In genomic region chr1:225349826-225350225, GRCh38 we compare ENCODE assay signal across 16 cellular contexts.
A peak's percentile ranks its signal among the peaks of the same experiment; 100 is the strongest.
DNase-seq lines count a peak whose midpoint lies in the region; ATAC-seq and TF ChIP-seq lines count a peak whose summit lies in the region.
"Had no signal": no experiment of that assay in that cellular context is flagged by ENCODE, and none has a peak within 500 bp of the region (broad histone marks: within the 10 kb centered on the region; RNA-seq: fewer than 3 reads in every experiment).

No MANE protein-coding gene starts in this region.

- peaks cover 28% of the 10 kb centered on the region for H3K4me1 Mint-ChIP-seq in MCF 10A (ENCODE audit: insufficient read depth, unreplicated experiment)
- H3K4me1 Mint-ChIP-seq: CD4-positive, CD25-positive, alpha-beta regulatory T cell had no signal

- ATAC-seq in foreskin keratinocyte: peak; percentile 91
- no peak for ATAC-seq in HG02852 (IDR thresholded peaks at IDR 0.05; ENCODE audit: unreplicated experiment)

- no peaks in the 10 kb centered on the region for H3K4me1 ChIP-seq in breast epithelium
- peaks cover 16% of the 10 kb centered on the region for H3K4me1 ChIP-seq in mammary epithelial cell (ENCODE audit: insufficient read depth, low read length)
- peaks cover 21% of the 10 kb centered on the region for H3K4me1 ChIP-seq in foreskin keratinocyte

- H3K9me3 ChIP-seq in breast epithelium (peaks cover 0 to 8% of the 10 kb centered on the region in 2 donors), mammary epithelial cell (replicated peaks; ENCODE audit: insufficient read depth, low read length) (no peaks in the 10 kb centered on the region)

- H3K4me2 ChIP-seq in mammary epithelial cell (ENCODE audit: insufficient read depth, low read depth, low read length): peak overlapping the region; percentile 25
- H3K4me2 ChIP-seq: BLaER1 treated with 17β-estradiol and CSF1 and Interleukin-3, amounts not matched to agents 10 nM and 100 nM had no signal

- H4K20me1 ChIP-seq in mammary epithelial cell (ENCODE audit: insufficient read depth, low read length): no peaks in the 10 kb centered on the region
- H4K20me1 ChIP-seq: BLaER1 treated with 17β-estradiol and CSF1 and Interleukin-3, amounts not matched to agents 10 nM and 100 nM had no signal

- H3K36me3 ChIP-seq in breast epithelium: no peaks in the 10 kb centered on the region
- no peaks in the 10 kb centered on the region for H3K36me3 ChIP-seq in mammary epithelial cell (ENCODE audit: insufficient read depth, low read length)
- H3K36me3 ChIP-seq: BLaER1 treated with 17β-estradiol and CSF1 and Interleukin-3, amounts not matched to agents 10 nM and 100 nM had no signal

- H3K4me3 Mint-ChIP-seq in MCF 10A (ENCODE audit: unreplicated experiment): no peak overlapping the region
- H3K4me3 Mint-ChIP-seq: CD4-positive, CD25-positive, alpha-beta regulatory T cell; HFFc6 had no signal

- POLR2A ChIA-PET in MCF 10A (lab: Yijun Ruan, JAX): interaction anchor here (0.6 to 2.5 kb wide), 5 partner anchors 27 to 512 kb away, joined by 3 to 22 read pairs (median 3); partner anchors contain the start of gene LBR

- peak overlapping the region; percentile 8 for H2AFZ ChIP-seq in mammary epithelial cell (ENCODE audit: low read depth, low read length)

- CTCF ChIA-PET in MCF 10A (lab: Yijun Ruan, JAX) (interaction anchor here (0.6 to 2.2 kb wide), 5 partner anchors 10 to 532 kb away, joined by 3 to 16 read pairs (median 3); no protein-coding TSS in a partner anchor), mammary epithelial cell (lab: Charles Lee; ENCODE audit: low non-redundant PET) (no interaction called here)

- H3K4me3 ChIP-seq in breast epithelium: no peak overlapping the region
- no peak overlapping the region for H3K4me3 ChIP-seq in mammary epithelial cell (replicated peaks in 1 of 3; ENCODE audit: insufficient read depth in 1 of 3, low read depth in 2 of 3, low read length in 3 of 3)
- H3K4me3 ChIP-seq: BLaER1 treated with 17β-estradiol and CSF1 and Interleukin-3, amounts not matched to agents 10 nM and 100 nM had no signal

- peak overlapping the region; percentile 63 for H3K27ac Mint-ChIP-seq in MCF 10A (ENCODE audit: low read depth, unreplicated experiment)
- H3K27ac Mint-ChIP-seq: CD4-positive, CD25-positive, alpha-beta regulatory T cell; HFFc6 had no signal

- no peaks in the 10 kb centered on the region for H3K79me2 ChIP-seq in mammary epithelial cell (ENCODE audit: insufficient read depth, low read length)

- no peaks in the 10 kb centered on the region for H3K27me3 ChIP-seq in breast epithelium
- H3K27me3 ChIP-seq in mammary epithelial cell (ENCODE audit: insufficient read depth, low read length): no peaks in the 10 kb centered on the region
- no peaks in the 10 kb centered on the region for H3K27me3 ChIP-seq in foreskin keratinocyte
- H3K27me3 ChIP-seq: BLaER1 treated with 17β-estradiol and CSF1 and Interleukin-3, amounts not matched to agents 10 nM and 100 nM had no signal

- no peak for TF ChIP-seq POLR2A in breast epithelium (IDR thresholded peaks at IDR 0.05)

- H3K27ac ChIP-seq in breast epithelium: no peak overlapping the region
- H3K27ac ChIP-seq in mammary epithelial cell (ENCODE audit: insufficient read depth, low read depth, low read length): peak overlapping the region; percentile 26
- H3K27ac ChIP-seq in foreskin keratinocyte: peak overlapping the region; percentile 3
- H3K27ac ChIP-seq: 22Rv1; BLaER1 treated with 17β-estradiol and CSF1 and Interleukin-3, amounts not matched to agents 10 nM and 100 nM; HL-60 had no signal

- no peak for TF ChIP-seq CTCF in MCF 10A (IDR thresholded peaks at IDR 0.05; ENCODE audit: unreplicated experiment)
- TF ChIP-seq CTCF in breast epithelium (IDR thresholded peaks at IDR 0.05): no peak
- no peak for TF ChIP-seq CTCF in mammary epithelial cell (conservative IDR thresholded peaks at IDR 0.05 in 1 of 2, IDR thresholded peaks at IDR 0.05 in 1 of 2; ENCODE audit: extremely low read depth in 1 of 2, insufficient read depth in 1 of 2, low read depth in 1 of 2, low read length in 2 of 2)
- TF ChIP-seq CTCF in foreskin keratinocyte (conservative IDR thresholded peaks at IDR 0.05): no peak

- BruUV-seq in MCF 10A (replicated peaks; lab: Mats Ljungman, UMichigan) (no TSS peak), mammary epithelial cell (replicated peaks; lab: Mats Ljungman, UMichigan) (no TSS peak)

- in situ Hi-C loops in mammary epithelial cell (cut with MboI; ENCODE audit: low sequenced_read_pairs in 2 of 2): no loop called here

- H3K9ac ChIP-seq in mammary epithelial cell (ENCODE audit: insufficient read depth, low read length): no peak overlapping the region
- H3K9ac ChIP-seq: BLaER1 treated with 17β-estradiol and CSF1 and Interleukin-3, amounts not matched to agents 10 nM and 100 nM had no signal

- DNase-seq in MCF 10A (ENCODE audit: unreplicated experiment) (no peak), breast epithelium (ENCODE audit: low spot score in 2 of 2) (no peak), mammary epithelial cell (peak; percentile 81), foreskin keratinocyte (peak; percentile 86 to 93), NCI-H2107 treated with DMSO at 0.1 percent for 48 hours (lab: John Stamatoyannopoulos, UW; ENCODE audit: unreplicated experiment) (no peak), GM03348 (ENCODE audit: low spot score) (no peak)
- DNase-seq in activated CD4-positive, alpha-beta T cell treated with anti-CD3 and anti-CD28 coated beads, Interleukin-2, amount 50 U/mL, for 4 hours: no peak
- DNase-seq: ACHN; CD4-positive, CD25-positive, alpha-beta regulatory T cell; DMS 273 treated with DMSO at 0.1 percent for 48 hours; HCEC 1CT; HFFc6 had no signal

- peaks cover 7% of the 10 kb centered on the region for H3K36me3 Mint-ChIP-seq in MCF 10A (ENCODE audit: insufficient read depth, unreplicated experiment)
- H3K36me3 Mint-ChIP-seq: CD4-positive, CD25-positive, alpha-beta regulatory T cell had no signal

- 55% methylated on average over 2 of the region's 2 CpGs for WGBS in mammary epithelial cell (ENCODE audit: low coverage, missing lambda C conversion rate)

- dilution Hi-C loops in mammary epithelial cell (cut with HindIII; ENCODE audit: low sequenced_read_pairs): no loop called here

- no peaks in the 10 kb centered on the region for H3K27me3 Mint-ChIP-seq in MCF 10A (ENCODE audit: insufficient read depth, unreplicated experiment)

- peaks cover 22% of the 10 kb centered on the region for H3K9me3 Mint-ChIP-seq in MCF 10A (ENCODE audit: unreplicated experiment)
- H3K9me3 Mint-ChIP-seq: HFFc6 had no signal

- intact Hi-C loops in MCF 10A (cut with micrococcal nuclease) (no loop called here), breast epithelium (cut with DNase I; ENCODE audit: low total_unique reads) (no loop called here), mammary epithelial cell (cut with micrococcal nuclease) (loop anchor here (10.0 kb wide), 1 partner anchor 845 kb away; no protein-coding TSS in a partner anchor)

Comparison
In these comparisons a context has a peak if more than half of its experiments do, and no peak if none do; other contexts are left out.
1. DNase-seq: peak in mammary epithelial cell (single experiment) and foreskin keratinocyte (2 of 2); none in MCF 10A (single experiment), breast epithelium (0 of 2), activated CD4-positive, alpha-beta T cell treated with anti-CD3 and anti-CD28 coated beads, Interleukin-2, amount 50 U/mL, for 4 hours (0 of 2), NCI-H2107 treated with DMSO at 0.1 percent for 48 hours (single experiment) and GM03348 (single experiment).
2. H3K27ac ChIP-seq: peak in mammary epithelial cell (single experiment) and foreskin keratinocyte (single experiment); none in breast epithelium (0 of 2).